8 cellular contexts compared by ENCODE assay signal in genomic region chr4:39976141-39976944, GRCh38. TPM values are rescaled to one million over a fixed set of nuclear protein-coding genes. Genes with fewer than 3 reads are reported as not detected.
A peak's percentile ranks its signal among the peaks of the same experiment; 100 is the strongest.
DNase-seq lines count a peak whose midpoint lies in the region; ATAC-seq lines count a peak whose summit lies in the region.

No MANE protein-coding gene starts in this region.

- peak overlapping the region; percentile 96 for H3K4me3 ChIP-seq in SK-N-MC

- peaks cover 15 to 33% of the 10 kb centered on the region in 2 donors for H3K36me3 Mint-ChIP-seq in activated naive CD4-positive, alpha-beta T cell treated with anti-CD3 and anti-CD28 coated beads, Interleukin-2, amount 50 U/mL, for 72 hours

- H3K9me3 Mint-ChIP-seq in activated naive CD4-positive, alpha-beta T cell treated with anti-CD3 and anti-CD28 coated beads, Interleukin-2, amount 50 U/mL, for 72 hours = no peaks in the 10 kb centered on the region

- peak overlapping the region; percentile 71 for H3K27ac ChIP-seq in SK-N-MC
- peak overlapping the region; percentile 94 for H3K27ac ChIP-seq in substantia nigra (ENCODE audit: low read depth, low read length, poor library complexity, severe bottlenecking)

- peak overlapping the region; percentile 98 for H3K9ac ChIP-seq in SK-N-MC (ENCODE audit: insufficient read length)

- H3K36me3 ChIP-seq in SK-N-MC (ENCODE audit: insufficient read depth, low read length) = peaks cover 42% of the 10 kb centered on the region

- H3K27ac Mint-ChIP-seq in activated naive CD4-positive, alpha-beta T cell treated with anti-CD3 and anti-CD28 coated beads, Interleukin-2, amount 50 U/mL, for 72 hours = peak overlapping the region; percentile 93 to 96

- no peaks in the 10 kb centered on the region for H3K9me3 ChIP-seq in SK-N-MC (ENCODE audit: low read depth, low read length)

- peak; percentile 82 for DNase-seq in DMS53 treated with DMSO at 0.1 percent for 48 hours (lab: John Stamatoyannopoulos, UW; ENCODE audit: unreplicated experiment)
- DNase-seq in HCEC 1CT = peak; percentile 70
- DNase-seq in MV-4-11 (lab: John Stamatoyannopoulos, UW) = peak; percentile 78
- DNase-seq in SK-N-MC (ENCODE audit: low read depth, low spot score) = peak; percentile 37
- DNase-seq in activated naive CD4-positive, alpha-beta T cell treated with anti-CD3 and anti-CD28 coated beads, Interleukin-2, amount 50 U/mL, for 72 hours (ENCODE audit: low spot score in 2 of 2) = peak; percentile 68 to 79
- peak; percentile 55 for DNase-seq in glomerular endothelial cell (ENCODE audit: extremely low read depth, low read depth, low spot score)
- peak; percentile 36 for DNase-seq in non-pigmented ciliary epithelial cell (ENCODE audit: low read depth)
- DNase-seq in substantia nigra (lab: John Stamatoyannopoulos, UW) = peak; percentile 25 to 83 (median 67)

- peak; percentile 36 to 42 for ATAC-seq in activated naive CD4-positive, alpha-beta T cell treated with anti-CD3 and anti-CD28 coated beads, Interleukin-2, amount 50 U/mL, for 72 hours

RNA-seq across cellular contexts. Expression of gene PDS5A, which starts 1.4 kb away (rescaled TPM):
- 100 to 1,000 TPM in 1 of 2 donors, 10 to 100 TPM in 1; 95.7 to 105 TPM for total RNA-seq in activated naive CD4-positive, alpha-beta T cell treated with anti-CD3 and anti-CD28 coated beads, Interleukin-2, amount 50 U/mL, for 72 hours
- 53.5 and 71.8 TPM in 2 replicates for total RNA-seq in glomerular endothelial cell

Comparison
In these comparisons a context has a peak if more than half of its experiments do, and no peak if none do; other contexts are left out.
1. Peak in every context shown above with its lines: DNase-seq, ATAC-seq, H3K4me3 ChIP-seq and H3K27ac ChIP-seq.